ENCODE assay signal across 13 cellular contexts in genomic region chr4:36841583-36842326, GRCh38.
A peak's percentile ranks its signal among the peaks of the same experiment; 100 is the strongest.
DNase-seq lines count a peak whose midpoint lies in the region; ATAC-seq and FAIRE-seq lines count a peak whose summit lies in the region.
"Had no signal": no experiment of that assay in that cellular context is flagged by ENCODE, and none has a peak within 500 bp of the region (broad histone marks: within the 10 kb centered on the region; RNA-seq: fewer than 3 reads in every experiment).

No MANE protein-coding gene starts in this region.

- peak; percentile 68 for ATAC-seq in GM19324 (IDR thresholded peaks at IDR 0.05; ENCODE audit: low FRiP score, unreplicated experiment)
- peak; percentile 51 for ATAC-seq in HG03108 (IDR thresholded peaks at IDR 0.05; ENCODE audit: unreplicated experiment)
- no peak for ATAC-seq in GM21723 (IDR thresholded peaks at IDR 0.05; ENCODE audit: unreplicated experiment)

- DNase-seq in Caki2 (ENCODE audit: low read depth) (peak; percentile 82), RCC 7860 (ENCODE audit: low spot score) (peak; percentile 12), NCI-H526 (lab: John Stamatoyannopoulos, UW) (no peak)
- DNase-seq in stimulated activated CD4-positive, alpha-beta T cell treated with anti-CD3 and anti-CD28 coated beads, Interleukin-2, amount 100 ng/mL, for 24 hours, result no peak
- DNase-seq in activated CD8-positive, alpha-beta memory T cell treated with anti-CD3 and anti-CD28 coated beads, Interleukin-2, amount 50 U/mL, for 48 hours, result no peak
- DNase-seq: NCI-H1436; SHP77; stimulated activated CD4-positive, alpha-beta T cell treated with anti-CD3 and anti-CD28 coated beads, Interleukin-2, amount 100 ng/mL, for 48 hours; testis had no signal

- in situ Hi-C loops in Caki2 (cut with HindIII; ENCODE audit: low pct_unique_long_range_greater_than_20kb, low sequenced_read_pairs), result no loop called here

- FAIRE-seq in RCC 7860 (lab: Jason Lieb, UNC), result no peak
- FAIRE-seq: islet of Langerhans had no signal

Comparison
In these comparisons a context has a peak if more than half of its experiments do, and no peak if none do; other contexts are left out.
1. DNase-seq: peak in Caki2 (single experiment) and RCC 7860 (single experiment); none in stimulated activated CD4-positive, alpha-beta T cell treated with anti-CD3 and anti-CD28 coated beads, Interleukin-2, amount 100 ng/mL, for 24 hours (0 of 2), activated CD8-positive, alpha-beta memory T cell treated with anti-CD3 and anti-CD28 coated beads, Interleukin-2, amount 50 U/mL, for 48 hours (single experiment) and NCI-H526 (0 of 2).